In genomic region chr17:79566251-79566955, GRCh38 we compare ENCODE assay signal across 33 cellular contexts. TPM values are rescaled to one million over a fixed set of nuclear protein-coding genes. Genes with fewer than 3 reads are reported as not detected.
"Had no signal": no experiment of that assay in that cellular context is flagged by ENCODE, and none has a peak within 500 bp of the region (broad histone marks: within the 10 kb centered on the region; RNA-seq: fewer than 3 reads in every experiment).

No MANE protein-coding gene starts in this region.

- ATAC-seq: activated CD8-positive, alpha-beta T cell treated with anti-CD3 and anti-CD28 coated beads for 36 hours; activated T-cell treated with anti-CD3 and anti-CD28 coated beads, Interleukin-2, amount 50 U/mL, for 72 hours; activated T-helper 17 cell treated with anti-CD3 and anti-CD28 coated beads, Interleukin-2, amount 50 U/mL, for 72 hours; PC-3 had no signal

- H3K4me3 ChIP-seq: ascending aorta, cardiac muscle cell, Peyer's patch, SJSA1 had no signal

- H3K9me3 ChIP-seq: ascending aorta, Peyer's patch, SJSA1, SK-N-SH had no signal

- H3K27me3 ChIP-seq: ascending aorta, cardiac muscle cell, Peyer's patch had no signal

- H3K4me1 ChIP-seq: ascending aorta, Peyer's patch, SJSA1 had no signal

- DNase-seq: activated CD4-positive, alpha-beta T cell treated with anti-CD3 and anti-CD28 coated beads, Interleukin-2, amount 10 ng/mL, durations not matched to agents 24 days and 14 days; activated CD4-positive, alpha-beta T cell treated with anti-CD3 and anti-CD28 coated beads, Interleukin-2, amount 50 U/mL, for 4 hours; activated CD8-positive, alpha-beta T cell treated with anti-CD3 and anti-CD28 coated beads for 36 hours; activated effector memory CD4-positive, alpha-beta T cell treated with anti-CD3 and anti-CD28 coated beads, Interleukin-2, amount 50 U/mL, for 16 hours; activated naive CD4-positive, alpha-beta T cell; activated naive CD4-positive, alpha-beta T cell treated with anti-CD3 and anti-CD28 coated beads, Interleukin-2, amount 50 U/mL, for 16 hours; activated naive CD8-positive, alpha-beta T cell treated with anti-CD3 and anti-CD28 coated beads for 36 hours; activated T-cell treated with anti-CD3 and anti-CD28 coated beads, Interleukin-2, amount 50 U/mL, for 1 hour; activated T-cell treated with anti-CD3 and anti-CD28 coated beads, Interleukin-2, amount 50 U/mL, for 72 hours; amniotic stem cell; Karpas-422; KBM-7; NCI-H1105; NCI-H1417 treated with DMSO at 0.1 percent for 48 hours; NCI-H187 treated with DMSO at 0.1 percent for 48 hours; NCI-H2081; NCI-H345; NCI-H510A; NCI-H526; NCI-H748 treated with DMSO at 0.1 percent for 48 hours; NK-92 treated with Interleukin-12 subunit alpha and Interleukin-12 subunit beta, amount 100 ng/mL, for 24 hours; PC-3; Peyer's patch; RPMI8226; SHP77 treated with DMSO at 0.1 percent for 48 hours; SK-N-SH had no signal

- H3K4me2 ChIP-seq: SK-N-SH had no signal

- H3K9ac ChIP-seq: SK-N-SH had no signal

- H3K27ac ChIP-seq: ascending aorta, cardiac muscle cell, Peyer's patch, SJSA1 had no signal

- H3K36me3 ChIP-seq: ascending aorta, cardiac muscle cell, Peyer's patch, SJSA1 had no signal

- FAIRE-seq: TTC549 had no signal

RNA-seq across cellular contexts. Expression of gene RBFOX3, which starts 44.4 kb away (rescaled TPM):
- total RNA-seq: activated CD4-positive, alpha-beta T cell treated with anti-CD3 and anti-CD28 coated beads, Interleukin-2, amount 10 ng/mL, durations not matched to agents 24 days and 14 days; activated CD8-positive, alpha-beta memory T cell treated with anti-CD3 and anti-CD28 coated beads for 36 hours; activated CD8-positive, alpha-beta T cell treated with anti-CD3 and anti-CD28 coated beads for 36 hours; activated naive CD8-positive, alpha-beta T cell treated with anti-CD3 and anti-CD28 coated beads for 36 hours; activated T-helper 17 cell treated with anti-CD3 and anti-CD28 coated beads, Interleukin-2, amount 50 U/mL, for 72 hours; ascending aorta; MCF 10A; PC-3; SJSA1 had no signal
- polyA plus RNA-seq: SK-N-SH had no signal
